1 cellular context compared by ENCODE assay signal in genomic region chr19:40416918-40417713, GRCh38.
TF ChIP-seq lines count a peak whose summit lies in the region.

No MANE protein-coding gene starts in this region.

TF ChIP-seq in HepG2, 621 proteins besides CTCF, POLR2A, EP300 and RAD21 (continues in another document):
- TF ChIP-seq ZNF276 (CRISPR knock-in tag; IDR thresholded peaks at IDR 0.05; ENCODE audit: low read depth) = no peak
- no peak for TF ChIP-seq FOXP1 (IDR thresholded peaks at IDR 0.05)
- peak; percentile 58; the same call in 1 of the 2 replicates for TF ChIP-seq FOXP1 (CRISPR knock-in tag; IDR thresholded peaks at IDR 0.05)
- no peak for TF ChIP-seq ZNF672 (CRISPR knock-in tag; IDR thresholded peaks at IDR 0.05)
- TF ChIP-seq ZNF574 (CRISPR knock-in tag; IDR thresholded peaks at IDR 0.05) = 0 out of 2 replicates have a peak, but pooled peaks have one; percentile 27
- TF ChIP-seq ZNF607 (CRISPR knock-in tag; IDR thresholded peaks at IDR 0.05; ENCODE audit: borderline replicate concordance) = 0 out of 2 replicates have a peak, but pooled peaks have one; percentile 57
- TF ChIP-seq BCL3 (CRISPR knock-in tag; IDR thresholded peaks at IDR 0.05) = peak; percentile 66; the same call in 1 of the 2 replicates
- TF ChIP-seq FOSL2 (CRISPR knock-in tag; IDR thresholded peaks at IDR 0.05) = peak; percentile 93
- peak; percentile 87 for TF ChIP-seq ETV5 (CRISPR knock-in tag; IDR thresholded peaks at IDR 0.05; ENCODE audit: borderline replicate concordance)
- TF ChIP-seq ZMYM2 (CRISPR knock-in tag; IDR thresholded peaks at IDR 0.05) = peak; percentile 77
- 0 out of 2 replicates have a peak, but pooled peaks have one; percentile 24 for TF ChIP-seq ZNF772 (CRISPR knock-in tag; IDR thresholded peaks at IDR 0.05)
- 0 out of 2 replicates have a peak, but pooled peaks have one; percentile 30 for TF ChIP-seq KDM1A (CRISPR knock-in tag; IDR thresholded peaks at IDR 0.05)
- no peak for TF ChIP-seq SRF (IDR thresholded peaks at IDR 0.05; ENCODE audit: low read depth, low read length)
- TF ChIP-seq ZNF878 (CRISPR knock-in tag; IDR thresholded peaks at IDR 0.05) = no peak
- 0 out of 2 replicates have a peak, but pooled peaks have one; percentile 76 for TF ChIP-seq PRDM10 (CRISPR knock-in tag; IDR thresholded peaks at IDR 0.05; ENCODE audit: low read depth)
- TF ChIP-seq TFE3 (CRISPR knock-in tag; IDR thresholded peaks at IDR 0.05) = peak; percentile 39; the same call in 1 of the 2 replicates
- TF ChIP-seq ZNF646 (CRISPR knock-in tag; IDR thresholded peaks at IDR 0.05) = 0 out of 2 replicates have a peak, but pooled peaks have one; percentile 65
- TF ChIP-seq PHF8 (CRISPR knock-in tag; IDR thresholded peaks at IDR 0.05) = peak; percentile 24; the same call in 1 of the 2 replicates
- peak; percentile 57; the same call in 1 of the 2 replicates for TF ChIP-seq SP5 (CRISPR knock-in tag; IDR thresholded peaks at IDR 0.05; ENCODE audit: borderline replicate concordance, low read depth)
- TF ChIP-seq SP1 (IDR thresholded peaks at IDR 0.05) = no peak
- TF ChIP-seq SP1 (CRISPR knock-in tag; IDR thresholded peaks at IDR 0.05) = peak; percentile 58
- TF ChIP-seq ZMYM3 (CRISPR knock-in tag; IDR thresholded peaks at IDR 0.05) = peak; percentile 75
- peak; percentile 44; the same call in 1 of the 2 replicates for TF ChIP-seq YEATS2 (CRISPR knock-in tag; IDR thresholded peaks at IDR 0.05; ENCODE audit: borderline replicate concordance)
- TF ChIP-seq ELF1 (CRISPR knock-in tag; IDR thresholded peaks at IDR 0.05) = 0 out of 2 replicates have a peak, but pooled peaks have one; percentile 27
- TF ChIP-seq FOXA3 (CRISPR knock-in tag; IDR thresholded peaks at IDR 0.05) = 0 out of 2 replicates have a peak, but pooled peaks have one; percentile 33
- TF ChIP-seq ERF (CRISPR knock-in tag; IDR thresholded peaks at IDR 0.05) = peak; percentile 19; the same call in 1 of the 2 replicates
- no peak for TF ChIP-seq ZNF296 (CRISPR knock-in tag; conservative IDR thresholded peaks at IDR 0.05)
- no peak for TF ChIP-seq PATZ1 (CRISPR knock-in tag; IDR thresholded peaks at IDR 0.05)
- peak; percentile 41; the same call in 1 of the 2 replicates for TF ChIP-seq SIN3A (IDR thresholded peaks at IDR 0.05; ENCODE audit: borderline replicate concordance, low read depth, low read length)
- no peak for TF ChIP-seq ONECUT2 (CRISPR knock-in tag; IDR thresholded peaks at IDR 0.05)
- no peak for TF ChIP-seq ZMAT3 (CRISPR knock-in tag; conservative IDR thresholded peaks at IDR 0.05)
- no peak for TF ChIP-seq ZFP90 (CRISPR knock-in tag; IDR thresholded peaks at IDR 0.05; ENCODE audit: borderline replicate concordance)
- TF ChIP-seq HMGXB4 (CRISPR knock-in tag; IDR thresholded peaks at IDR 0.05; ENCODE audit: borderline replicate concordance in 1 of 2, low read depth in 1 of 2) = peak in 1 of 2 experiments; percentile 50; a peak in 2 of 4 replicates
- no peak for TF ChIP-seq ZNF160 (CRISPR knock-in tag; IDR thresholded peaks at IDR 0.05)
- TF ChIP-seq CBFB (CRISPR knock-in tag; IDR thresholded peaks at IDR 0.05) = peak; percentile 47; the same call in 1 of the 2 replicates
- peak; percentile 33 for TF ChIP-seq IKZF4 (CRISPR knock-in tag; IDR thresholded peaks at IDR 0.05; ENCODE audit: borderline replicate concordance, low read depth, not compliant biosample characterization)
- peak; percentile 75 for TF ChIP-seq ZFX (CRISPR knock-in tag; IDR thresholded peaks at IDR 0.05; ENCODE audit: low read depth)
